In genomic region chr1:161989108-161989507, GRCh38 we compare ENCODE assay signal across 16 cellular contexts. TPM values are rescaled to one million over a fixed set of nuclear protein-coding genes. Genes with fewer than 3 reads are reported as not detected.
A peak's percentile ranks its signal among the peaks of the same experiment; 100 is the strongest.
DNase-seq lines count a peak whose midpoint lies in the region; ATAC-seq and TF ChIP-seq lines count a peak whose summit lies in the region.
"Had no signal": no experiment of that assay in that cellular context is flagged by ENCODE, and none has a peak within 500 bp of the region (broad histone marks: within the 10 kb centered on the region; RNA-seq: fewer than 3 reads in every experiment).

No MANE protein-coding gene starts in this region.

- H4K20me1 ChIP-seq in Loucy (ENCODE audit: insufficient read depth, low read length, poor library complexity, severe bottlenecking) = no peaks in the 10 kb centered on the region
- H4K20me1 ChIP-seq in mammary epithelial cell (ENCODE audit: insufficient read depth, low read length) = no peaks in the 10 kb centered on the region

- DNase-seq in ELR (ENCODE audit: low read depth) (peak; percentile 71), mammary epithelial cell (peak; percentile 18), myocyte (ENCODE audit: low read depth) (peak; percentile 46), ureter (ENCODE audit: low spot score) (no peak), ACHN (no peak)
- DNase-seq: activated CD4-positive, alpha-beta T cell treated with anti-CD3 and anti-CD28 coated beads, Interleukin-2, amount 10 ng/mL, durations not matched to agents 24 days and 14 days; activated naive CD8-positive, alpha-beta T cell treated with anti-CD3 and anti-CD28 coated beads, Interleukin-2, amount 10 ng/mL, durations not matched to agents 7 days and 5 days; Kasumi-1; left cardiac atrium; NCI-H2029; NCI-H69; pancreas; stimulated activated naive B cell treated with anti-CD40 and anti-IgM and Interleukin-4, amounts not matched to agents 10 μg/mL and 1 μg/mL and 100 μg/mL, for 72 hours had no signal

- H3K4me3 ChIP-seq in Loucy (ENCODE audit: low read length, poor library complexity, severe bottlenecking) (no peak overlapping the region), mammary epithelial cell (replicated peaks in 1 of 3; ENCODE audit: insufficient read depth in 1 of 3, low read depth in 2 of 3, low read length in 3 of 3) (no peak overlapping the region)
- H3K4me3 ChIP-seq: pancreas had no signal

- dilution Hi-C loops in mammary epithelial cell (cut with HindIII; ENCODE audit: low sequenced_read_pairs) = no loop called here

- H3K27ac ChIP-seq in mammary epithelial cell (ENCODE audit: insufficient read depth, low read depth, low read length) = no peak overlapping the region
- H3K27ac ChIP-seq: C4-2B, pancreas had no signal

- H3K36me3 ChIP-seq in Loucy (ENCODE audit: insufficient read depth, low read length) (no peaks in the 10 kb centered on the region), mammary epithelial cell (ENCODE audit: insufficient read depth, low read length) (no peaks in the 10 kb centered on the region)
- H3K36me3 ChIP-seq: pancreas had no signal

- no peak overlapping the region for H3K4me2 ChIP-seq in Loucy (ENCODE audit: low read depth, low read length, poor library complexity, severe bottlenecking)
- no peak overlapping the region for H3K4me2 ChIP-seq in mammary epithelial cell (ENCODE audit: insufficient read depth, low read depth, low read length)

- no peaks in the 10 kb centered on the region for H3K27me3 ChIP-seq in Loucy (ENCODE audit: insufficient read depth, low read length, poor library complexity, severe bottlenecking)
- H3K27me3 ChIP-seq in mammary epithelial cell (ENCODE audit: insufficient read depth, low read length) = no peaks in the 10 kb centered on the region
- H3K27me3 ChIP-seq: pancreas had no signal

- in situ Hi-C loops in mammary epithelial cell (cut with MboI; ENCODE audit: low sequenced_read_pairs in 2 of 2) = no loop called here
- in situ Hi-C loops in ACHN (cut with HindIII; ENCODE audit: low pct_ligation_motif_present, low pct_unique_long_range_greater_than_20kb, low sequenced_read_pairs) = no loop called here

- H2AFZ ChIP-seq in Loucy (ENCODE audit: low read length) (no peak overlapping the region), mammary epithelial cell (ENCODE audit: low read depth, low read length) (no peak overlapping the region)

- TF ChIP-seq CTCF in Loucy (conservative IDR thresholded peaks at IDR 0.05; ENCODE audit: low read length) = peak; percentile 29; the same call in 1 of the 2 replicates
- no peak for TF ChIP-seq CTCF in mammary epithelial cell (conservative IDR thresholded peaks at IDR 0.05 in 1 of 2, IDR thresholded peaks at IDR 0.05 in 1 of 2; ENCODE audit: extremely low read depth in 1 of 2, insufficient read depth in 1 of 2, low read depth in 1 of 2, low read length in 2 of 2)

- H3K9ac ChIP-seq in Loucy (ENCODE audit: low read depth, low read length, poor library complexity, severe bottlenecking) = no peak overlapping the region
- H3K9ac ChIP-seq in mammary epithelial cell (ENCODE audit: insufficient read depth, low read length) = no peak overlapping the region

- no TSS peak for BruUV-seq in mammary epithelial cell (replicated peaks; lab: Mats Ljungman, UMichigan)

- no peak for ATAC-seq in GM18867 (IDR thresholded peaks at IDR 0.05; ENCODE audit: unreplicated experiment)
- ATAC-seq: stimulated activated naive B cell treated with anti-CD40 and anti-IgM and Interleukin-4, amounts not matched to agents 10 μg/mL and 1 μg/mL and 100 μg/mL, for 72 hours had no signal

- no peaks in the 10 kb centered on the region for H3F3A ChIP-seq in Loucy (ENCODE audit: low read depth)

- intact Hi-C loops in mammary epithelial cell (cut with micrococcal nuclease) = no loop called here

- H3K4me1 ChIP-seq in Loucy (ENCODE audit: insufficient read depth, low read length, poor library complexity, severe bottlenecking) (no peaks in the 10 kb centered on the region), mammary epithelial cell (ENCODE audit: insufficient read depth, low read length) (no peaks in the 10 kb centered on the region)
- H3K4me1 ChIP-seq: pancreas had no signal

- no peaks in the 10 kb centered on the region for H3K79me2 ChIP-seq in Loucy (ENCODE audit: insufficient read depth, low read length)
- no peaks in the 10 kb centered on the region for H3K79me2 ChIP-seq in mammary epithelial cell (ENCODE audit: insufficient read depth, low read length)

- CTCF ChIA-PET in mammary epithelial cell (lab: Charles Lee; ENCODE audit: low non-redundant PET) = no interaction called here

- H3K9me3 ChIP-seq in Loucy (ENCODE audit: insufficient read depth, low read depth, low read length) = no peaks in the 10 kb centered on the region
- H3K9me3 ChIP-seq in mammary epithelial cell (replicated peaks; ENCODE audit: insufficient read depth, low read length) = peaks cover 9% of the 10 kb centered on the region
- H3K9me3 ChIP-seq: pancreas had no signal

- no peaks in the 10 kb centered on the region for H3K9me2 ChIP-seq in Loucy (replicated peaks; ENCODE audit: low read depth, low read length)

RNA-seq across cellular contexts. Expression of gene OLFML2B, which starts 34.6 kb away (rescaled TPM):
- total RNA-seq in mammary epithelial cell = under 1 TPM in 1 of 2 donors, not detected in 1; 0.50 TPM
- 0.02 TPM for polyA plus RNA-seq in mammary epithelial cell
- not detected for polyA minus RNA-seq in mammary epithelial cell
- total RNA-seq in myocyte = 139 and 216 TPM in 2 replicates
- 96.3 TPM for polyA plus RNA-seq in myocyte (2012)
- total RNA-seq in ureter = 3.4 TPM
- total RNA-seq: activated CD4-positive, alpha-beta T cell treated with anti-CD3 and anti-CD28 coated beads, Interleukin-2, amount 10 ng/mL, durations not matched to agents 24 days and 14 days had no signal

Comparison
In these comparisons a context has a peak if more than half of its experiments do, and no peak if none do; other contexts are left out.
1. DNase-seq: peak in ELR (single experiment), mammary epithelial cell (single experiment) and myocyte (single experiment); none in ureter (single experiment) and ACHN (single experiment).
2. RNA of gene OLFML2B, which starts 34.6 kb away (total RNA-seq): 139 to 216 TPM in myocyte; 3.4 TPM in ureter (single experiment) and 0.50 TPM in mammary epithelial cell; every median in the first group is over 10 times any median in the second.